12 cellular contexts compared by ENCODE assay signal in the genomic region with DNA sequence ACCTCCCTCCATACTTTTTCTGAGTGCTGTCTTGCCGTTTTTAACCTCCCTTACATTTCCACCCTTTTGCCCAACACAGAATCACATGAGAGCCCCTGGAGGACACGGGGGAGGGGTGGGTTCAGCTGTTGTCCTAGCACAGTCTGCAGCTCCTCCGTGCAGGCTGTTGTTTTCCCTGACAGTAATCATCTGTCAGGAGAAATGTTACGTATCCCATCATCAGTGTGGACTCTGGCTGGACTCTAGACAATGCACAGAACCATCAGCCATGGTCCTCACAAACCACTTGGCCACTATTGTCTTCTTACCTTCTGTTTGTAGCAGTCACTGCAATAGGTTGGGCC.
DNase-seq lines count a peak whose midpoint lies in the region; ATAC-seq and TF ChIP-seq lines count a peak whose summit lies in the region.
"Had no signal": no experiment of that assay in that cellular context is flagged by ENCODE, and none has a peak within 500 bp of the region (broad histone marks: within the 10 kb centered on the region; RNA-seq: fewer than 3 reads in every experiment).

No MANE protein-coding gene starts in this region.

- H3K36me3 ChIP-seq in SJCRH30 (no peaks in the 10 kb centered on the region), gastroesophageal sphincter (no peaks in the 10 kb centered on the region), muscle layer of colon (ENCODE audit: insufficient read depth, low read length) (no peaks in the 10 kb centered on the region)

- H3K9me3 ChIP-seq in SJCRH30 (replicated peaks) (peaks cover 4% of the 10 kb centered on the region), gastroesophageal sphincter (no peaks in the 10 kb centered on the region), muscle layer of colon (ENCODE audit: low read length) (no peaks in the 10 kb centered on the region)

- H3K4me3 ChIP-seq in SJCRH30 (no peak overlapping the region), gastroesophageal sphincter (peak overlapping the region in 1 of 2 donors; percentile 8), muscle layer of colon (ENCODE audit: low read depth in 1 of 2, low read length in 2 of 2) (peak overlapping the region in 1 of 2 donors; percentile 4)

- DNase-seq in SJCRH30 = peak; percentile 62 to 68
- peak; percentile 66 for DNase-seq in superior temporal gyrus (ENCODE audit: extremely low spot score)
- DNase-seq in middle frontal gyrus (ENCODE audit: extremely low spot score, low spot score) = no peak
- DNase-seq in NCI-H524 treated with DMSO at 0.1 percent for 48 hours (lab: John Stamatoyannopoulos, UW) = no peak
- DNase-seq: activated CD4-positive, alpha-beta T cell treated with anti-CD3 and anti-CD28 coated beads, Interleukin-2, amount 50 U/mL, for 1 hour; CD8-positive, alpha-beta T cell; NCI-H1930; stimulated activated naive CD4-positive, alpha-beta T cell treated with Interleukin-2 at 50 U/mL for 16 hours had no signal

- no CpG with 5 or more reads among the region's 4 CpGs for WGBS in gastroesophageal sphincter (ENCODE audit: low coverage in 1 of 2), 2 donors

- TF ChIP-seq EP300 in gastroesophageal sphincter (IDR thresholded peaks at IDR 0.05) = no peak

- no peaks in the 10 kb centered on the region for H3K27me3 ChIP-seq in SJCRH30
- no peaks in the 10 kb centered on the region for H3K27me3 ChIP-seq in gastroesophageal sphincter
- no peaks in the 10 kb centered on the region for H3K27me3 ChIP-seq in muscle layer of colon (ENCODE audit: control insufficient read depth in 1 of 2, insufficient read depth in 2 of 2, low read length in 2 of 2)

- no peak overlapping the region for H3K9ac ChIP-seq in muscle layer of colon (ENCODE audit: low read length)

- no peak overlapping the region for H3K27ac ChIP-seq in SJCRH30
- peak overlapping the region; percentile 57 to 94 (median 84) for H3K27ac ChIP-seq in gastroesophageal sphincter
- H3K27ac ChIP-seq in muscle layer of colon (ENCODE audit: low read depth, low read length) = peak overlapping the region; percentile 85

- TF ChIP-seq CTCF in gastroesophageal sphincter (IDR thresholded peaks at IDR 0.05) = no peak

- H3K4me1 ChIP-seq in SJCRH30 (peaks cover 12% of the 10 kb centered on the region), gastroesophageal sphincter (peaks cover 8 to 29% (median 16%) of the 10 kb centered on the region in 3 donors), muscle layer of colon (ENCODE audit: insufficient read depth, low read length) (peaks cover 23% of the 10 kb centered on the region)

- ATAC-seq in gastroesophageal sphincter (peak; percentile 70), HG02642 (IDR thresholded peaks at IDR 0.05; ENCODE audit: poor library complexity, unreplicated experiment) (no peak), GM21619 (IDR thresholded peaks at IDR 0.05; ENCODE audit: unreplicated experiment) (no peak)
- ATAC-seq: CD8-positive, alpha-beta T cell had no signal

- no peak for TF ChIP-seq POLR2A in gastroesophageal sphincter (IDR thresholded peaks at IDR 0.05)

Comparison
In these comparisons a context has a peak if more than half of its experiments do, and no peak if none do; other contexts are left out.
1. DNase-seq: peak in SJCRH30 (2 of 2) and superior temporal gyrus (single experiment); none in middle frontal gyrus (single experiment) and NCI-H524 treated with DMSO at 0.1 percent for 48 hours (single experiment).